7 cellular contexts compared by ENCODE assay signal in genomic region chr2:116510117-116510671, GRCh38.
A peak's percentile ranks its signal among the peaks of the same experiment; 100 is the strongest.
DNase-seq lines count a peak whose midpoint lies in the region; ATAC-seq, FAIRE-seq and TF ChIP-seq lines count a peak whose summit lies in the region.

No MANE protein-coding gene starts in this region.

- H4K20me1 ChIP-seq in GM23338 (replicated peaks; ENCODE audit: insufficient read depth) (no peaks in the 10 kb centered on the region), astrocyte (ENCODE audit: insufficient read depth, low read length) (no peaks in the 10 kb centered on the region)

- H3K36me3 Mint-ChIP-seq in GM23338 (ENCODE audit: low read depth) (no peaks in the 10 kb centered on the region), astrocyte (ENCODE audit: low read depth, unreplicated experiment) (no peaks in the 10 kb centered on the region)
- no peaks in the 10 kb centered on the region for H3K36me3 Mint-ChIP-seq in activated naive CD4-positive, alpha-beta T cell treated with anti-CD3 and anti-CD28 coated beads, Interleukin-2, amount 10 ng/mL, durations not matched to agents 7 days and 5 days

- ATAC-seq in GM23338, result peak; percentile 90
- ATAC-seq in GM19035 (IDR thresholded peaks at IDR 0.05; ENCODE audit: unreplicated experiment), result no peak

- H3K9me3 ChIP-seq in astrocyte (ENCODE audit: insufficient read depth, low read depth, low read length), result no peaks in the 10 kb centered on the region

- H3K4me1 ChIP-seq in GM23338 (ENCODE audit: insufficient read depth) (no peaks in the 10 kb centered on the region), astrocyte (ENCODE audit: insufficient read depth, low read length) (no peaks in the 10 kb centered on the region)

- TF ChIP-seq CTCF in GM23338 (conservative IDR thresholded peaks at IDR 0.05; ENCODE audit: low read depth in 2 of 2), result peak; percentile 71 to 77
- peak; percentile 45 for TF ChIP-seq CTCF in astrocyte (IDR thresholded peaks at IDR 0.05; ENCODE audit: insufficient read depth, low read depth, low read length)

- H3K79me2 ChIP-seq in GM23338 (replicated peaks; ENCODE audit: insufficient read depth), result no peaks in the 10 kb centered on the region
- no peaks in the 10 kb centered on the region for H3K79me2 ChIP-seq in astrocyte (ENCODE audit: insufficient read depth, low read length)

- H3K4me3 ChIP-seq in GM23338, result no peak overlapping the region
- H3K4me3 ChIP-seq in astrocyte (ENCODE audit: insufficient read depth, low read depth, low read length), result no peak overlapping the region

- H3K36me3 ChIP-seq in GM23338 (ENCODE audit: insufficient read depth), result no peaks in the 10 kb centered on the region
- H3K36me3 ChIP-seq in astrocyte (ENCODE audit: insufficient read depth, low read length), result no peaks in the 10 kb centered on the region

- H3F3A ChIP-seq in GM23338 (replicated peaks; ENCODE audit: low read depth), result no peaks in the 10 kb centered on the region

- H3K27me3 Mint-ChIP-seq in GM23338 (ENCODE audit: insufficient read depth, low read depth, poor library complexity) (no peaks in the 10 kb centered on the region), astrocyte (ENCODE audit: low read depth, unreplicated experiment) (no peaks in the 10 kb centered on the region)
- no peaks in the 10 kb centered on the region for H3K27me3 Mint-ChIP-seq in activated naive CD4-positive, alpha-beta T cell treated with anti-CD3 and anti-CD28 coated beads, Interleukin-2, amount 10 ng/mL, durations not matched to agents 7 days and 5 days

- no peaks in the 10 kb centered on the region for H3K9me2 ChIP-seq in GM23338 (ENCODE audit: insufficient read depth)

- H3K4me2 ChIP-seq in GM23338, result no peak overlapping the region
- no peak overlapping the region for H3K4me2 ChIP-seq in astrocyte (ENCODE audit: low read length)

- H3K4me1 Mint-ChIP-seq in GM23338 (no peaks in the 10 kb centered on the region), astrocyte (ENCODE audit: low read depth, unreplicated experiment) (no peaks in the 10 kb centered on the region)
- H3K4me1 Mint-ChIP-seq in activated naive CD4-positive, alpha-beta T cell treated with anti-CD3 and anti-CD28 coated beads, Interleukin-2, amount 10 ng/mL, durations not matched to agents 7 days and 5 days, result no peaks in the 10 kb centered on the region

- DNase-seq in GM23338 (ENCODE audit: low spot score) (peak; percentile 73), NCI-H2029 (lab: John Stamatoyannopoulos, UW) (peak; percentile 39), astrocyte (ENCODE audit: low read depth) (no peak), pons (ENCODE audit: low spot score) (peak; percentile 71), NCI-H226 (no peak)
- DNase-seq in activated naive CD4-positive, alpha-beta T cell treated with anti-CD3 and anti-CD28 coated beads, Interleukin-2, amount 10 ng/mL, durations not matched to agents 7 days and 5 days, result no peak

- H3K27ac ChIP-seq in GM23338 (ENCODE audit: low read depth), result no peak overlapping the region
- H3K27ac ChIP-seq in astrocyte (ENCODE audit: low read depth, low read length), result no peak overlapping the region

- no peak overlapping the region for H3K9ac ChIP-seq in astrocyte (ENCODE audit: low read length)

- H3K27me3 ChIP-seq in GM23338 (ENCODE audit: insufficient read depth) (no peaks in the 10 kb centered on the region), astrocyte (ENCODE audit: insufficient read depth, low read length) (no peaks in the 10 kb centered on the region)

- CTCF ChIA-PET in activated naive CD4-positive, alpha-beta T cell treated with anti-CD3 and anti-CD28 coated beads, Interleukin-2, amount 10 ng/mL, durations not matched to agents 7 days and 5 days (lab: Charles Lee), result interaction anchor here (0.8 kb wide), 1 partner anchor 114 kb away, joined by 3 read pairs; no protein-coding TSS in a partner anchor

- peak overlapping the region; percentile 84 for H2AFZ ChIP-seq in GM23338
- no peak overlapping the region for H2AFZ ChIP-seq in astrocyte (ENCODE audit: low read depth, low read length)

- H3K9me3 Mint-ChIP-seq in GM23338, result no peaks in the 10 kb centered on the region
- no peaks in the 10 kb centered on the region for H3K9me3 Mint-ChIP-seq in astrocyte (ENCODE audit: unreplicated experiment)
- H3K9me3 Mint-ChIP-seq in activated naive CD4-positive, alpha-beta T cell treated with anti-CD3 and anti-CD28 coated beads, Interleukin-2, amount 10 ng/mL, durations not matched to agents 7 days and 5 days, result peaks cover 10% of the 10 kb centered on the region

- H3K27ac Mint-ChIP-seq in GM23338 (no peak overlapping the region), astrocyte (ENCODE audit: unreplicated experiment) (no peak overlapping the region)
- no peak overlapping the region for H3K27ac Mint-ChIP-seq in activated naive CD4-positive, alpha-beta T cell treated with anti-CD3 and anti-CD28 coated beads, Interleukin-2, amount 10 ng/mL, durations not matched to agents 7 days and 5 days

- H3K4me3 Mint-ChIP-seq in GM23338, result no peak overlapping the region
- H3K4me3 Mint-ChIP-seq in astrocyte (ENCODE audit: unreplicated experiment), result no peak overlapping the region
- H3K4me3 Mint-ChIP-seq in activated naive CD4-positive, alpha-beta T cell treated with anti-CD3 and anti-CD28 coated beads, Interleukin-2, amount 10 ng/mL, durations not matched to agents 7 days and 5 days, result no peak overlapping the region

- FAIRE-seq in astrocyte (lab: Jason Lieb, UNC), result no peak

TF ChIP-seq in GM23338, 12 proteins besides CTCF, POLR2A, EP300 and RAD21 (continues in another document):
- TF ChIP-seq NANOG (IDR thresholded peaks at IDR 0.05; ENCODE audit: borderline replicate concordance), result no peak
- TF ChIP-seq REST (IDR thresholded peaks at IDR 0.05; ENCODE audit: unreplicated experiment), result no peak
- TF ChIP-seq ZNF114 (CRISPR knock-in tag; IDR thresholded peaks at IDR 0.05), result no peak
- no peak for TF ChIP-seq JUNB (IDR thresholded peaks at IDR 0.05; ENCODE audit: unreplicated experiment)
- TF ChIP-seq ZNF331 (CRISPR knock-in tag; IDR thresholded peaks at IDR 0.05; ENCODE audit: low read depth), result no peak
- TF ChIP-seq EZH2 (IDR thresholded peaks at IDR 0.05; ENCODE audit: low read depth, unreplicated experiment), result no peak
- no peak for TF ChIP-seq POLR2AphosphoS5 (IDR thresholded peaks at IDR 0.05; ENCODE audit: low read depth)
- TF ChIP-seq STAT1 (IDR thresholded peaks at IDR 0.05; ENCODE audit: unreplicated experiment), result no peak
- no peak for TF ChIP-seq ETS1 (IDR thresholded peaks at IDR 0.05)

Comparison
In these comparisons a context has a peak if more than half of its experiments do, and no peak if none do; other contexts are left out.
1. DNase-seq: peak in GM23338 (single experiment), NCI-H2029 (single experiment) and pons (single experiment); none in astrocyte (single experiment), NCI-H226 (single experiment) and activated naive CD4-positive, alpha-beta T cell treated with anti-CD3 and anti-CD28 coated beads, Interleukin-2, amount 10 ng/mL, durations not matched to agents 7 days and 5 days (single experiment).